1 cellular context compared by ENCODE assay signal in genomic region chr18:58456625-58457024, GRCh38.
TF ChIP-seq lines count a peak whose summit lies in the region.

No MANE protein-coding gene starts in this region.

TF ChIP-seq in GM23338, 12 proteins besides CTCF, POLR2A, EP300 and RAD21 (continued from another document):
- TF ChIP-seq ZNF462 (CRISPR knock-in tag; IDR thresholded peaks at IDR 0.05) (no peak), JUNB (IDR thresholded peaks at IDR 0.05; ENCODE audit: unreplicated experiment) (no peak), NANOG (IDR thresholded peaks at IDR 0.05; ENCODE audit: borderline replicate concordance) (no peak), POLR2AphosphoS5 (IDR thresholded peaks at IDR 0.05; ENCODE audit: low read depth) (no peak), EZH2 (IDR thresholded peaks at IDR 0.05; ENCODE audit: low read depth, unreplicated experiment) (no peak), STAT1 (IDR thresholded peaks at IDR 0.05; ENCODE audit: unreplicated experiment) (no peak)
